10 cellular contexts compared by ENCODE assay signal in the genomic region with DNA sequence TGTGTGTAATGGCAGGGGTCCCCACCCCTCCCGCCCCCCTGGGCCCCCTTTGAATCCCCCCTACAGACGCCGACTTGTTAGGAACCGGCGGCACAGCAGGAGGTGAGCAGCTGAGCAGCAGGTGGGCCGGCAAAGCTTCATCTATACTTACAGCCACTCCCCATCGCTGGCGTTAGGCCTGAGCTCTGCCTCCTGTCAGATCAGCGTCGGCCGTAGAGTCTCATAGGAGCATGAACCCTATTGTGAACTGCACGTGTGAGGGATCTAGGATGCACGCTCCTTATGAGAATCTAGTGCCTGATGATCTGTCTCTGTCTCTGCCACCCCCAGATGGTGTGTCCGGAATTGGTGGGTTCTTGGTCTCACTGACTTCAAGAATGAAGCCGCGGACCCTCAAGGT. TPM values are rescaled to one million over a fixed set of nuclear protein-coding genes. Genes with fewer than 3 reads are reported as not detected.
DNase-seq lines count a peak whose midpoint lies in the region; ATAC-seq and TF ChIP-seq lines count a peak whose summit lies in the region.
"Had no signal": no experiment of that assay in that cellular context is flagged by ENCODE, and none has a peak within 500 bp of the region (broad histone marks: within the 10 kb centered on the region; RNA-seq: fewer than 3 reads in every experiment).

No MANE protein-coding gene starts in this region.

- H3K4me1 Mint-ChIP-seq in activated CD4-positive, alpha-beta T cell treated with anti-CD3 and anti-CD28 coated beads, Interleukin-2, amount 10 ng/mL, durations not matched to agents 24 days and 14 days = no peaks in the 10 kb centered on the region
- H3K4me1 Mint-ChIP-seq in activated naive CD8-positive, alpha-beta T cell (ENCODE audit: low read depth) = peaks cover 4% of the 10 kb centered on the region
- H3K4me1 Mint-ChIP-seq in stimulated activated naive B cell treated with anti-CD40 and anti-IgM and Interleukin-4, amounts not matched to agents 10 μg/mL and 1 μg/mL and 100 μg/mL, for 72 hours = no peaks in the 10 kb centered on the region
- H3K4me1 Mint-ChIP-seq in mesothelial cell of epicardium = no peaks in the 10 kb centered on the region

- no peak for TF ChIP-seq CTCF in mesothelial cell of epicardium (IDR thresholded peaks at IDR 0.05; ENCODE audit: unreplicated experiment)

- no peak for TF ChIP-seq POLR2A in erythroblast (IDR thresholded peaks at IDR 0.05; ENCODE audit: low read length)

- DNase-seq in activated CD4-positive, alpha-beta T cell treated with anti-CD3 and anti-CD28 coated beads, Interleukin-2, amount 10 ng/mL, durations not matched to agents 24 days and 14 days = no peak
- DNase-seq in activated CD4-positive, alpha-beta T cell treated with anti-CD3 and anti-CD28 coated beads, Interleukin-2, amount 50 U/mL, for 4 hours = no peak
- DNase-seq in NCI-H524 treated with DMSO at 0.1 percent for 48 hours (lab: John Stamatoyannopoulos, UW) (peak; percentile 21), SIG-M5 treated with dmso at 0.1 percent for 504 hours (lab: John Stamatoyannopoulos, UW; ENCODE audit: unreplicated experiment) (no peak), mesothelial cell of epicardium (ENCODE audit: low spot score in 2 of 2, unreplicated experiment in 2 of 2) (no peak), erythroblast (lab: John Stamatoyannopoulos, UW) (no peak)
- no peak for DNase-seq in stimulated activated naive B cell treated with anti-CD40 and anti-IgM and Interleukin-4, amounts not matched to agents 10 μg/mL and 1 μg/mL and 100 μg/mL, for 72 hours
- DNase-seq: heart right ventricle, Right ventricle myocardium superior had no signal

- H3K27ac Mint-ChIP-seq in activated CD4-positive, alpha-beta T cell treated with anti-CD3 and anti-CD28 coated beads, Interleukin-2, amount 10 ng/mL, durations not matched to agents 24 days and 14 days = peak overlapping the region; percentile 47
- peak overlapping the region; percentile 10 for H3K27ac Mint-ChIP-seq in activated naive CD8-positive, alpha-beta T cell
- H3K27ac Mint-ChIP-seq in stimulated activated naive B cell treated with anti-CD40 and anti-IgM and Interleukin-4, amounts not matched to agents 10 μg/mL and 1 μg/mL and 100 μg/mL, for 72 hours = peak overlapping the region; percentile 37
- H3K27ac Mint-ChIP-seq in mesothelial cell of epicardium = no peak overlapping the region

- intact Hi-C loops in activated CD4-positive, alpha-beta T cell treated with anti-CD3 and anti-CD28 coated beads, Interleukin-2, amount 10 ng/mL, durations not matched to agents 24 days and 14 days (cut with micrococcal nuclease) = no loop called here

- peaks cover 6% of the 10 kb centered on the region for H3K9me3 Mint-ChIP-seq in activated CD4-positive, alpha-beta T cell treated with anti-CD3 and anti-CD28 coated beads, Interleukin-2, amount 10 ng/mL, durations not matched to agents 24 days and 14 days
- no peaks in the 10 kb centered on the region for H3K9me3 Mint-ChIP-seq in activated naive CD8-positive, alpha-beta T cell (ENCODE audit: low read depth)
- H3K9me3 Mint-ChIP-seq in stimulated activated naive B cell treated with anti-CD40 and anti-IgM and Interleukin-4, amounts not matched to agents 10 μg/mL and 1 μg/mL and 100 μg/mL, for 72 hours = peaks cover 0 to 1% of the 10 kb centered on the region in 2 donors
- no peaks in the 10 kb centered on the region for H3K9me3 Mint-ChIP-seq in mesothelial cell of epicardium

- ATAC-seq in stimulated activated naive B cell treated with anti-CD40 and anti-IgM and Interleukin-4, amounts not matched to agents 10 μg/mL and 1 μg/mL and 100 μg/mL, for 72 hours (replicated peaks) = peak; percentile 61 to 65
- ATAC-seq: heart right ventricle had no signal

- H3K4me3 Mint-ChIP-seq in activated CD4-positive, alpha-beta T cell treated with anti-CD3 and anti-CD28 coated beads, Interleukin-2, amount 10 ng/mL, durations not matched to agents 24 days and 14 days = peak overlapping the region; percentile 62
- H3K4me3 Mint-ChIP-seq in activated naive CD8-positive, alpha-beta T cell = peak overlapping the region; percentile 67
- peak overlapping the region; percentile 77 to 80 for H3K4me3 Mint-ChIP-seq in stimulated activated naive B cell treated with anti-CD40 and anti-IgM and Interleukin-4, amounts not matched to agents 10 μg/mL and 1 μg/mL and 100 μg/mL, for 72 hours
- no peak overlapping the region for H3K4me3 Mint-ChIP-seq in mesothelial cell of epicardium

- H3K27me3 Mint-ChIP-seq in activated CD4-positive, alpha-beta T cell treated with anti-CD3 and anti-CD28 coated beads, Interleukin-2, amount 10 ng/mL, durations not matched to agents 24 days and 14 days = peaks cover 4% of the 10 kb centered on the region
- H3K27me3 Mint-ChIP-seq in activated naive CD8-positive, alpha-beta T cell = no peaks in the 10 kb centered on the region
- H3K27me3 Mint-ChIP-seq in stimulated activated naive B cell treated with anti-CD40 and anti-IgM and Interleukin-4, amounts not matched to agents 10 μg/mL and 1 μg/mL and 100 μg/mL, for 72 hours = peaks cover 5 to 7% of the 10 kb centered on the region in 2 donors
- peaks cover 7% of the 10 kb centered on the region for H3K27me3 Mint-ChIP-seq in mesothelial cell of epicardium (ENCODE audit: low read depth)

- no peaks in the 10 kb centered on the region for H3K36me3 Mint-ChIP-seq in activated CD4-positive, alpha-beta T cell treated with anti-CD3 and anti-CD28 coated beads, Interleukin-2, amount 10 ng/mL, durations not matched to agents 24 days and 14 days (ENCODE audit: low read depth)
- no peaks in the 10 kb centered on the region for H3K36me3 Mint-ChIP-seq in activated naive CD8-positive, alpha-beta T cell
- no peaks in the 10 kb centered on the region for H3K36me3 Mint-ChIP-seq in stimulated activated naive B cell treated with anti-CD40 and anti-IgM and Interleukin-4, amounts not matched to agents 10 μg/mL and 1 μg/mL and 100 μg/mL, for 72 hours
- no peaks in the 10 kb centered on the region for H3K36me3 Mint-ChIP-seq in mesothelial cell of epicardium

RNA-seq across cellular contexts. Expression of a gene that starts 14.9 kb away (rescaled TPM):
- 52.8 and 60.0 TPM in 2 replicates for total RNA-seq in activated CD4-positive, alpha-beta T cell treated with anti-CD3 and anti-CD28 coated beads, Interleukin-2, amount 10 ng/mL, durations not matched to agents 24 days and 14 days
- total RNA-seq in mesothelial cell of epicardium = 37.6 to 45.0 TPM (median 42.4 TPM) in 3 replicates
